Comparison of ENCODE assay signal across 8 cellular contexts in the genomic region with DNA sequence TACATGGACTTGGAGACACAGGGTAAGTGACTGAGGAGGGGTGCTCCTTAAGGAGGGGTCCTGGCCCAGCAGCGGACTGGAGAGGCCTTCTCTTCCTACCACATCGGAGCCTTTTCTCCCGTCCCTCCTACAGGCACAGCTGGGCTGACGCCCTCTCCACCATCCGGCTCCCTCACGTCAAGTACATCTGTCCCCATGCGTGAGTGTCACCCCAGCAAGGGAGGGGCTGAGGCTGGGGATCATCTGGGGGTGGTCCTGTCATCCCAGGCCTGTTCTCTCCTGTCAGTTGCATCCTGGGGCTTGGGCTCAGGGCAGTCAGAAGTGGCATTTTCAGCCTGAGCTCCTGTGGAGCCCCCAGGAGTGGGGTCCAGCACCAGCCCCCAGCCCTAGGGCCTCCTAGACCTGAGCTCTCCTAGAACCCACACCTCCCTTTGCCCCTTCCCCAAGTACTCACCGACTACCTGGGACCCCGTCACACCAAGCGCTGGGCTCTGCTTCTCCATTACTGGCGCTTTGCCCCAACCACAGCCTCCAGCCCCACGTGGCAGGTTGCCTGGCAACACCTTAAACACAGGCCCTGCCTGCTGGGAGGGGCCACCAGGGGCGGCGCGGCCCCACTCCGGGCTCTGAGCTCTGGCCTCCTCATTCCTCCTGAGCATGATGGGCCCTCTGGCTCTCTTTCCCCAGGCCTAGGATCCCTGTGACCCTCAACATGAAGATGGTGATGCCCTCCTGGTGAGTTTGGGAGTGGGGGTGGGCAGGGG. TPM values are rescaled to one million over a fixed set of nuclear protein-coding genes. Genes with fewer than 3 reads are reported as not detected.
DNase-seq lines count a peak whose midpoint lies in the region; ATAC-seq and TF ChIP-seq lines count a peak whose summit lies in the region.

No MANE protein-coding gene starts in this region.

- peak overlapping the region in 1 of 3 donors; percentile 94 for H3K4me3 ChIP-seq in breast epithelium

- ATAC-seq in GM18867 (IDR thresholded peaks at IDR 0.05; ENCODE audit: unreplicated experiment): no peak
- no peak for ATAC-seq in GM19023 (IDR thresholded peaks at IDR 0.05; ENCODE audit: unreplicated experiment)
- no peak for ATAC-seq in GM19035 (IDR thresholded peaks at IDR 0.05; ENCODE audit: unreplicated experiment)

- H3K9me3 ChIP-seq in breast epithelium: no peaks in the 10 kb centered on the region

- TF ChIP-seq POLR2A in breast epithelium (IDR thresholded peaks at IDR 0.05): no peak

- H3K4me1 ChIP-seq in breast epithelium: peaks cover 0 to 14% of the 10 kb centered on the region in 2 donors

- intact Hi-C loops in breast epithelium (cut with DNase I; ENCODE audit: low total_unique reads): no loop called here

- peak; percentile 85 for DNase-seq in COLO668 (lab: John Stamatoyannopoulos, UW; ENCODE audit: unreplicated experiment)
- DNase-seq in NCI-H2227 (lab: John Stamatoyannopoulos, UW; ENCODE audit: unreplicated experiment): peak; percentile 87
- DNase-seq in breast epithelium (ENCODE audit: low spot score in 2 of 2): peak in 1 of 2 donors; percentile 70
- DNase-seq in mucosa of gallbladder (ENCODE audit: low spot score): peak; percentile 70
- no peak for DNase-seq in cerebellum (ENCODE audit: low spot score)

- peak overlapping the region; percentile 6 to 52 for H3K27ac ChIP-seq in breast epithelium

- no peaks in the 10 kb centered on the region for H3K36me3 ChIP-seq in breast epithelium

- no peaks in the 10 kb centered on the region for H3K27me3 ChIP-seq in breast epithelium

- TF ChIP-seq CTCF in breast epithelium (IDR thresholded peaks at IDR 0.05): no peak

RNA-seq across cellular contexts. Expression of gene LYPLA2, which starts 2.3 kb away (rescaled TPM):
- total RNA-seq in breast epithelium (10 to 100 TPM; 31.8 to 52.8 (median 49.5) TPM), mucosa of gallbladder (63.2 TPM), cerebellum (21.1 TPM)

RNA-seq across cellular contexts. Expression of gene GALE, which starts 7.4 kb away (rescaled TPM):
- total RNA-seq in breast epithelium: 10 to 100 TPM in 2 of 3 donors, 1 to 10 TPM in 1; 9.9 to 31.2 (median 28.2) TPM
- total RNA-seq in mucosa of gallbladder: 111 TPM
- total RNA-seq in cerebellum: 11.9 TPM

RNA-seq across cellular contexts. Expression of gene PITHD1, which starts 15.0 kb away (rescaled TPM):
- total RNA-seq in breast epithelium (10 to 100 TPM; 46.9 to 62.8 (median 60.3) TPM), mucosa of gallbladder (49.0 TPM), cerebellum (46.5 TPM)

RNA-seq across cellular contexts. Expression of gene HMGCL, which starts 32.0 kb away (rescaled TPM):
- 10 to 100 TPM; 31.7 to 42.4 (median 39.0) TPM for total RNA-seq in breast epithelium
- 57.6 TPM for total RNA-seq in mucosa of gallbladder
- 9.8 TPM for total RNA-seq in cerebellum

RNA-seq across cellular contexts. Expression of gene ELOA, which starts 49.9 kb away (rescaled TPM):
- total RNA-seq in breast epithelium (10 to 100 TPM; 30.3 to 61.9 (median 32.8) TPM), mucosa of gallbladder (35.0 TPM), cerebellum (18.5 TPM)
